In genomic region chr3:129606522-129607390, GRCh38 we compare ENCODE assay signal across 8 cellular contexts. TPM values are rescaled to one million over a fixed set of nuclear protein-coding genes. Genes with fewer than 3 reads are reported as not detected.
A peak's percentile ranks its signal among the peaks of the same experiment; 100 is the strongest.
DNase-seq lines count a peak whose midpoint lies in the region; ATAC-seq and TF ChIP-seq lines count a peak whose summit lies in the region.

Gene PLXND1, minus strand, starts transcription at chr3:129606676. Its CDS starts 37 bp downstream, at chr3:129606639.

- 1% methylated on average over 109 of the region's 115 CpGs for WGBS in urinary bladder

- TF ChIP-seq EP300 in neural cell (conservative IDR thresholded peaks at IDR 0.05; ENCODE audit: poor library complexity, severe bottlenecking): no peak

- no peaks in the 10 kb centered on the region for H3K79me2 ChIP-seq in neural cell (replicated peaks; ENCODE audit: insufficient read depth, low read length)

- H3K4me2 ChIP-seq in neural cell (ENCODE audit: low read length): no peak within 1 kb of the TSS

- no peaks in the 10 kb centered on the region for H3F3A ChIP-seq in neural cell (ENCODE audit: insufficient read depth, low read length, poor library complexity, severe bottlenecking)

- no peaks in the 10 kb centered on the region for H3K9me3 Mint-ChIP-seq in activated naive CD4-positive, alpha-beta T cell treated with anti-CD3 and anti-CD28 coated beads, Interleukin-2, amount 50 U/mL, for 72 hours

- H3K4me3 ChIP-seq in AG10803 (ENCODE audit: low read length): peak within 1 kb of the TSS; percentile 82
- H3K4me3 ChIP-seq in H7 (ENCODE audit: insufficient read depth, low read depth, low read length): peak within 1 kb of the TSS; percentile 69
- H3K4me3 ChIP-seq in NT2/D1 (ENCODE audit: insufficient read length, low read depth): peak within 1 kb of the TSS; percentile 75
- H3K4me3 ChIP-seq in neural cell (ENCODE audit: low read length): peak within 1 kb of the TSS; percentile 61
- peak within 1 kb of the TSS; percentile 74 for H3K4me3 ChIP-seq in urinary bladder (ENCODE audit: low read depth, low read length)

- H2AFZ ChIP-seq in neural cell (ENCODE audit: low read depth, low read length): no peak within 1 kb of the TSS

- H3K27ac Mint-ChIP-seq in activated naive CD4-positive, alpha-beta T cell treated with anti-CD3 and anti-CD28 coated beads, Interleukin-2, amount 50 U/mL, for 72 hours: no peak within 1 kb of the TSS

- DNase-seq in AG10803 (ENCODE audit: low read depth): peak; percentile 73
- peak; percentile 100 for DNase-seq in H7
- no peak for DNase-seq in NT2/D1 (ENCODE audit: low read depth, low spot score)
- no peak for DNase-seq in activated naive CD4-positive, alpha-beta T cell treated with anti-CD3 and anti-CD28 coated beads, Interleukin-2, amount 50 U/mL, for 72 hours (ENCODE audit: low spot score in 2 of 2)
- peak; percentile 82 for DNase-seq in germinal center (ENCODE audit: low spot score)

- H3K9ac ChIP-seq in NT2/D1 (ENCODE audit: insufficient read length, low read depth) (peak within 1 kb of the TSS; percentile 91), neural cell (ENCODE audit: low read length) (no peak within 1 kb of the TSS)

- no peaks in the 10 kb centered on the region for H4K20me1 ChIP-seq in neural cell (ENCODE audit: insufficient read depth)

- peak; percentile 62 to 71 for ATAC-seq in activated naive CD4-positive, alpha-beta T cell treated with anti-CD3 and anti-CD28 coated beads, Interleukin-2, amount 50 U/mL, for 72 hours
- ATAC-seq in GM21576 (IDR thresholded peaks at IDR 0.05; ENCODE audit: unreplicated experiment): no peak

- no peaks in the 10 kb centered on the region for H3K36me3 ChIP-seq in H7 (replicated peaks; ENCODE audit: control insufficient read depth, insufficient read depth, low read length)
- peaks cover 29% of the 10 kb centered on the region for H3K36me3 ChIP-seq in NT2/D1 (ENCODE audit: insufficient read depth, insufficient read length, low read length)
- no peaks in the 10 kb centered on the region for H3K36me3 ChIP-seq in neural cell (ENCODE audit: insufficient read depth, low read length)
- H3K36me3 ChIP-seq in urinary bladder (ENCODE audit: insufficient read depth): no peaks in the 10 kb centered on the region

- no peak within 1 kb of the TSS for H3K27ac ChIP-seq in neural cell (ENCODE audit: low read length)
- H3K27ac ChIP-seq in urinary bladder (ENCODE audit: low read depth): peak within 1 kb of the TSS; percentile 86

- peaks cover 20% of the 10 kb centered on the region for H3K27me3 ChIP-seq in H7 (ENCODE audit: control insufficient read depth, insufficient read depth, low read length)
- H3K27me3 ChIP-seq in NT2/D1 (ENCODE audit: insufficient read depth, insufficient read length): peaks cover 13% of the 10 kb centered on the region
- peaks cover 53% of the 10 kb centered on the region for H3K27me3 ChIP-seq in neural cell (ENCODE audit: insufficient read depth, low read depth, low read length)

- H3K9me2 ChIP-seq in neural cell (ENCODE audit: insufficient read depth, low read length): no peaks in the 10 kb centered on the region

- TF ChIP-seq RAD21 in neural cell (conservative IDR thresholded peaks at IDR 0.05): no peak

- peaks cover 41% of the 10 kb centered on the region for H3K4me1 ChIP-seq in NT2/D1 (ENCODE audit: insufficient read depth, insufficient read length)
- H3K4me1 ChIP-seq in urinary bladder (ENCODE audit: insufficient read depth): no peaks in the 10 kb centered on the region

- H3K9me3 ChIP-seq in NT2/D1 (ENCODE audit: insufficient read depth, low read length) (no peaks in the 10 kb centered on the region), neural cell (ENCODE audit: low read length) (no peaks in the 10 kb centered on the region)

- H3K36me3 Mint-ChIP-seq in activated naive CD4-positive, alpha-beta T cell treated with anti-CD3 and anti-CD28 coated beads, Interleukin-2, amount 50 U/mL, for 72 hours: peaks cover 0 to 6% of the 10 kb centered on the region in 2 donors

- TF ChIP-seq CTCF in AG10803 (conservative IDR thresholded peaks at IDR 0.05; ENCODE audit: low read length): no peak
- TF ChIP-seq CTCF in neural cell (IDR thresholded peaks at IDR 0.05; ENCODE audit: poor library complexity, severe bottlenecking): no peak

TF ChIP-seq in neural cell, 6 proteins besides CTCF, POLR2A, EP300 and RAD21:
- TF ChIP-seq SMC3 (conservative IDR thresholded peaks at IDR 0.05; ENCODE audit: poor library complexity) (no peak), EZH2 (IDR thresholded peaks at IDR 0.05; ENCODE audit: borderline replicate concordance, insufficient read depth, low read length, poor library complexity, severe bottlenecking) (peak; percentile 85), TAF1 (IDR thresholded peaks at IDR 0.05; ENCODE audit: low read depth) (no peak), REST (IDR thresholded peaks at IDR 0.05; ENCODE audit: borderline replicate concordance) (no peak), MXI1 (conservative IDR thresholded peaks at IDR 0.05; ENCODE audit: poor library complexity, severe bottlenecking) (no peak)

RNA-seq across cellular contexts. Expression of gene PLXND1, which starts in this region (rescaled TPM):
- 59.0 and 70.4 TPM in 2 replicates for total RNA-seq in H7 (2014; rRNA removed; shearing (Covaris generic))
- total RNA-seq in activated naive CD4-positive, alpha-beta T cell treated with anti-CD3 and anti-CD28 coated beads, Interleukin-2, amount 50 U/mL, for 72 hours: 1 to 10 TPM; 3.5 to 5.7 TPM
- 0.05 TPM in 1 of 2 replicates, not detected in the other for polyA plus RNA-seq in neural cell
- 0.93 and 1.5 TPM in 2 replicates for polyA minus RNA-seq in neural cell
- 126 TPM for total RNA-seq in urinary bladder
- 70.3 TPM for polyA plus RNA-seq in urinary bladder

Comparison
In these comparisons a context has a peak if more than half of its experiments do, and no peak if none do; other contexts are left out.
1. RNA of gene PLXND1 (polyA plus RNA-seq): 70.3 TPM in urinary bladder (single experiment); 0.05 TPM in neural cell; every median in the first group is over 10 times any median in the second.
2. DNase-seq: peak in AG10803 (single experiment), H7 (single experiment) and germinal center (single experiment); none in NT2/D1 (single experiment) and activated naive CD4-positive, alpha-beta T cell treated with anti-CD3 and anti-CD28 coated beads, Interleukin-2, amount 50 U/mL, for 72 hours (0 of 2).
3. Peak in every context shown above with its lines, with median percentiles within 50 percentile points of each other: H3K4me3 ChIP-seq.